8 cellular contexts compared by ENCODE assay signal in the genomic region with DNA sequence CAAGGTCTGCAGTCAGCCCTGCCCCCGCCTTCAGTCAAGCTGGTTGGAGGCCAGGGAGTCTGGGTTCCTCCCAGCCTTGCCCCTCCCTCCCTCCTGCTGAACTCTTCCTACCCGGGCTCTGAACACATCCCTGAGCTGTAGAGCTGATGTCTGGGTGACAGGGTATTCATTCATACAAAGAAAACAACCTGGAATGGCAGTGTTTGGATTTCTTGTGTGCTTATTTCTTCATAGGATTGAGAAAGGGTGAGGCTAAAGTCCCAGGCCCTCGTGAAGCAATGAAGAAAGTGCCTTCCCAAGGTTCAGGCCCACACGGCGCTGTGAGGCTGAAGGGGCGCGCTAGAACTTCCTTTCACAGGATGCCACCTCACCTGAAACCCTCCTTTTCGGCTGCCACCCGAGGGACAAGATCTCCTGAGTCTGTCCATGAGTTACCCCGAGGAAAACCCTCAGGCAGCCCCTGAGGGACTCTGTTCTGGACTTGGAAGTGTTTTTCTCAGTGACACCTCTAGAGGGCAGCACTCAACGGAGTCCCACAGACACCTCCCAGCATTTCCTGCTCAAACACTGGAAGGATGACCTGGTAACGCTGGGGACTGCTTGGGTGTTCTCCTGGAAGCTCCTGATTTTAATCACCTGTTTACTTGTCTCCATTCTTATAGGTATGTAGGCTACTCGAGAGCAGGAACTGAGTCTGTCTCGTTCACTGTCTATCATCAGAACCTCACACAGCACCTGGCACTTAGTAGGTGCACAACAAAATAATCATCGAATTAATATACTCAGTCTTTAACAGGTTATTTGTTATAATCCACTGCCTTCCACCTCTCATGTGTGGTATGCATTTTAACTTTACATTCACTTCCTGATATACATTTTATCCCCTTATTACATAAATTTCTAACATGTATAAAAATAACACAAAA. TPM values are rescaled to one million over a fixed set of nuclear protein-coding genes. Genes with fewer than 3 reads are reported as not detected.
DNase-seq lines count a peak whose midpoint lies in the region; ATAC-seq and TF ChIP-seq lines count a peak whose summit lies in the region.

No MANE protein-coding gene starts in this region.

- H3K27ac ChIP-seq in fibroblast of lung (ENCODE audit: insufficient read depth, low read length) (no peak overlapping the region), neuronal stem cell (replicated peaks; ENCODE audit: low read length) (no peak overlapping the region)

- no peak overlapping the region for H4K91ac ChIP-seq in neuronal stem cell (ENCODE audit: low read depth, low read length, poor library complexity)

- H4K20me1 ChIP-seq in fibroblast of lung (ENCODE audit: control insufficient read depth, extremely low read depth, insufficient read depth, low read length), result no peaks in the 10 kb centered on the region

- peak; percentile 5 for DNase-seq in Ammon's horn (ENCODE audit: low spot score)
- peak; percentile 47 for DNase-seq in NCI-H748 treated with DMSO at 0.1 percent for 48 hours (lab: John Stamatoyannopoulos, UW)
- peak; percentile 3 for DNase-seq in activated T-cell treated with anti-CD3 and anti-CD28 coated beads for 1 hour (ENCODE audit: low read depth)
- peak; percentile 36 to 61 for DNase-seq in fibroblast of lung (ENCODE audit: low read depth in 2 of 2)
- DNase-seq in neuronal stem cell (ENCODE audit: low spot score), result peak; percentile 33
- DNase-seq in SIG-M5 (lab: John Stamatoyannopoulos, UW), result no peak

- no peak overlapping the region for H3K4ac ChIP-seq in neuronal stem cell (ENCODE audit: low read length)

- H2AK5ac ChIP-seq in neuronal stem cell (ENCODE audit: low read depth, low read length), result no peak overlapping the region

- H3K36me3 ChIP-seq in fibroblast of lung (ENCODE audit: control insufficient read depth, insufficient read depth, low read length) (no peaks in the 10 kb centered on the region), neuronal stem cell (replicated peaks in 1 of 2; ENCODE audit: control insufficient read depth in 2 of 2, insufficient read depth in 2 of 2, low read length in 2 of 2) (no peaks in the 10 kb centered on the region)

- H4K8ac ChIP-seq in neuronal stem cell (ENCODE audit: low read depth, low read length), result no peak overlapping the region

- H3K18ac ChIP-seq in neuronal stem cell (ENCODE audit: low read length), result peak overlapping the region; percentile 41

- H3K9me3 ChIP-seq in fibroblast of lung (ENCODE audit: control insufficient read depth, insufficient read depth, low read depth, low read length), result no peaks in the 10 kb centered on the region
- H3K9me3 ChIP-seq in neuronal stem cell (replicated peaks in 1 of 2; ENCODE audit: control insufficient read depth in 2 of 2, insufficient read depth in 1 of 2, low read depth in 1 of 2, low read length in 2 of 2), result no peaks in the 10 kb centered on the region

- ATAC-seq in GM18868 (IDR thresholded peaks at IDR 0.05; ENCODE audit: unreplicated experiment), result peak; percentile 89
- ATAC-seq in HG03095 (IDR thresholded peaks at IDR 0.05; ENCODE audit: unreplicated experiment), result peak; percentile 86

- no peak overlapping the region for H2BK120ac ChIP-seq in neuronal stem cell (ENCODE audit: low read depth, low read length)

- H3K4me1 ChIP-seq in fibroblast of lung (ENCODE audit: control insufficient read depth, extremely low read depth, insufficient read depth, low read length), result no peaks in the 10 kb centered on the region
- H3K4me1 ChIP-seq in neuronal stem cell (ENCODE audit: control insufficient read depth in 2 of 2, insufficient read depth in 1 of 2, low read depth in 1 of 2, low read length in 2 of 2), result no peaks in the 10 kb centered on the region

- peak; percentile 59 to 71 for TF ChIP-seq CTCF in fibroblast of lung (conservative IDR thresholded peaks at IDR 0.05 in 1 of 2, IDR thresholded peaks at IDR 0.05 in 1 of 2; ENCODE audit: low read depth in 1 of 2, low read length in 2 of 2)

- no peaks in the 10 kb centered on the region for H3K79me2 ChIP-seq in fibroblast of lung (ENCODE audit: control insufficient read depth, insufficient read depth, low read length)

- H3K23ac ChIP-seq in neuronal stem cell (ENCODE audit: low read depth, low read length, poor library complexity), result no peak overlapping the region

- H3K9ac ChIP-seq in fibroblast of lung (ENCODE audit: insufficient read depth, low read length), result no peak overlapping the region
- H3K9ac ChIP-seq in neuronal stem cell (ENCODE audit: low read depth, low read length, poor library complexity), result no peak overlapping the region

- H2AFZ ChIP-seq in fibroblast of lung (ENCODE audit: low read length), result no peak overlapping the region
- no peak overlapping the region for H2AFZ ChIP-seq in neuronal stem cell (ENCODE audit: low read length)

- H2BK12ac ChIP-seq in neuronal stem cell (ENCODE audit: low read length), result no peak overlapping the region

- H3K27me3 ChIP-seq in fibroblast of lung (ENCODE audit: control insufficient read depth, insufficient read depth, low read length), result peaks cover 2% of the 10 kb centered on the region
- no peaks in the 10 kb centered on the region for H3K27me3 ChIP-seq in neuronal stem cell (ENCODE audit: control insufficient read depth in 3 of 3, insufficient read depth in 3 of 3, low read depth in 1 of 3, low read length in 3 of 3)

- no CpG with 5 or more reads among the region's 15 CpGs for WGBS in neuronal stem cell (ENCODE audit: extremely low coverage in 2 of 2, insufficient read length in 2 of 2, insufficient replicate concordance in 1 of 2), 2 donors

- H3K14ac ChIP-seq in neuronal stem cell (ENCODE audit: low read length), result no peak overlapping the region

- H2BK5ac ChIP-seq in neuronal stem cell (ENCODE audit: low read length), result no peak overlapping the region

- H2BK15ac ChIP-seq in neuronal stem cell (ENCODE audit: low read length), result no peak overlapping the region

- H3K79me1 ChIP-seq in neuronal stem cell (ENCODE audit: low read depth, low read length), result peaks cover 2% of the 10 kb centered on the region

- no peak overlapping the region for H3K4me2 ChIP-seq in fibroblast of lung (ENCODE audit: extremely low read depth, insufficient read depth, low read length)
- peak overlapping the region; percentile 11 for H3K4me2 ChIP-seq in neuronal stem cell (ENCODE audit: insufficient read depth, low read length, poor library complexity, severe bottlenecking)

- no peak overlapping the region for H3K4me3 ChIP-seq in fibroblast of lung (replicated peaks in 1 of 4; ENCODE audit: control extremely low read depth in 1 of 4, insufficient read depth in 1 of 4, low read depth in 3 of 4, low read length in 4 of 4)
- H3K4me3 ChIP-seq in neuronal stem cell (ENCODE audit: low read length in 2 of 2), result no peak overlapping the region

RNA-seq across cellular contexts. Expression of a gene that starts 11.8 kb away (rescaled TPM):
- total RNA-seq in fibroblast of lung, result under 0.01 TPM in 1 of 2 replicates, not detected in the other
- polyA plus RNA-seq in fibroblast of lung, result not detected in 2 replicates
- not detected in 2 replicates for polyA plus RNA-seq in fibroblast of lung (2012)
- not detected in 2 replicates for polyA minus RNA-seq in fibroblast of lung (ENCODE audit: low replicate concordance)
- not detected for polyA plus RNA-seq in neuronal stem cell (2013, experiment 1 of 2)
- polyA plus RNA-seq in neuronal stem cell (2013, experiment 2 of 2), result not detected

RNA-seq across cellular contexts. Expression of a gene that starts 25.2 kb away (rescaled TPM):
- total RNA-seq in fibroblast of lung, result not detected in 2 replicates
- not detected in 2 replicates for polyA plus RNA-seq in fibroblast of lung
- polyA plus RNA-seq in fibroblast of lung (2012), result not detected in 2 replicates
- not detected in 2 replicates for polyA minus RNA-seq in fibroblast of lung (ENCODE audit: low replicate concordance)
- polyA plus RNA-seq in neuronal stem cell (2013, experiment 1 of 2), result not detected
- not detected for polyA plus RNA-seq in neuronal stem cell (2013, experiment 2 of 2)

RNA-seq across cellular contexts. Expression of a gene that starts 52.2 kb away (rescaled TPM):
- total RNA-seq in fibroblast of lung, result not detected in 2 replicates
- polyA plus RNA-seq in fibroblast of lung, result not detected in 2 replicates
- polyA plus RNA-seq in fibroblast of lung (2012), result not detected in 2 replicates
- not detected in 2 replicates for polyA minus RNA-seq in fibroblast of lung (ENCODE audit: low replicate concordance)
- polyA plus RNA-seq in neuronal stem cell (2013, experiment 1 of 2), result not detected
- not detected for polyA plus RNA-seq in neuronal stem cell (2013, experiment 2 of 2)
